ENCODE assay signal across 8 cellular contexts in the genomic region with DNA sequence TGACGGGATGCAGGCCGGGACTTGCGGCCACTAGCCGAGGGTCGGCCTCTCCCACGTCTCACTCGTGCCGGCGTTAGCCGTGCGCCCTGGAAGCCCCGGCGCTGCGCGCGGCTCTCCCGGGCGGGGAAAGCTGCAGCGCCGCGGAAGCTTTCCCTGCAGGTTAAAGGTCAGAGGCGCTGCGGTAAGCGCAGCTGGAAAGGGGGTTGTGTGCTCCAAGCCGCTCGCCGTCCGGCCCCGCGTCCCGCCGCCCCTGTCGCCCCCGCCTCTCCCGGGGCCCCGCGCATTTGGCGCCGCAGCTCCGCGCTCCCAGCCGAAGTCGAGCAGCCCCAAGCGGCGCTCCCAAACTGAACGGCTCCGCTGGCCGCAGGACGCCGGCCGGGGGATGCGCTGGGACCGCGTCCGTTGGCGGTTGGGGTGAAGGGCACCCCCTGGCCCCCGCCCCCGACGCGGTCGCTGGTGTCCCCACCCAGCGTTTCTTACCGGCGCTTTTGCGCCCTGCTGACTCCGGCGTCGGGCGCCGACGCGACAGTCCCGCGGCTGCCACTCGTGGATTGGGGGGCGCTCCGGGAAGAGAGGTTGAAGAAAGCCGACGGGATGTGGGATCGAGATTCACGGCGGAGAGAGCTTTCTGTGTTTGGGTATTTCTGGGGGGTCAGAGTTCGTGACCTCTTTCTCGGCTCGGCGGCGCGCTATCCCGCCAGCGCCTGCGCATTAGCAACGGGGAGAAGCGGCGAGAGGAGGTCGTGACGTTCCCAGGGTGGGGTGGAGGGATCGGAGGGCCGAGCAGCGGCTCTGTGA. TPM values are rescaled to one million over a fixed set of nuclear protein-coding genes. Genes with fewer than 3 reads are reported as not detected.
A peak's percentile ranks its signal among the peaks of the same experiment; 100 is the strongest.
DNase-seq lines count a peak whose midpoint lies in the region; ATAC-seq and TF ChIP-seq lines count a peak whose summit lies in the region.

A gene (minus strand): TSS at position 719 of the 798 bp plus-strand sequence. CDS start 6,234 bp downstream, outside the sequence.

- no peak for TF ChIP-seq POLR2A in spleen (IDR thresholded peaks at IDR 0.05)

- no peaks in the 10 kb centered on the region for H3K9me3 ChIP-seq in spleen

- H3K4me3 Mint-ChIP-seq in activated B cell treated with CpG ODN at 0.5 μM for 24 hours = peak within 1 kb of the TSS; percentile 97

- H3K27ac ChIP-seq in caudate nucleus (ENCODE audit: low read depth, low read length) = peak within 1 kb of the TSS; percentile 78
- H3K27ac ChIP-seq in spleen = peak within 1 kb of the TSS; percentile 90 to 95 (median 92)

- CTCF ChIA-PET in activated B cell treated with CpG ODN at 0.5 μM for 24 hours (lab: Charles Lee) = interaction anchor here (0.5 to 2.3 kb wide), 7 partner anchors 10 to 463 kb away, joined by 3 to 6 read pairs (median 3); a partner anchor contains a TSS

- DNase-seq in ACHN (peak; percentile 98), NCI-H345 (lab: John Stamatoyannopoulos, UW) (peak; percentile 95), activated B cell treated with CpG ODN at 0.5 μM for 24 hours (peak; percentile 83), caudate nucleus (lab: John Stamatoyannopoulos, UW) (peak in 60 of 61 donors; percentile 38 to 96 (median 87)), inferior parietal cortex (ENCODE audit: extremely low spot score) (peak; percentile 92), spleen (peak; percentile 97)

- H3K27me3 Mint-ChIP-seq in activated B cell treated with CpG ODN at 0.5 μM for 24 hours = no peaks in the 10 kb centered on the region

- TF ChIP-seq CTCF in activated B cell treated with CpG ODN at 0.5 μM for 24 hours (IDR thresholded peaks at IDR 0.05) (no peak), spleen (IDR thresholded peaks at IDR 0.05 in 8 of 11, conservative IDR thresholded peaks at IDR 0.05 in 3 of 11) (no peak)

- no peaks in the 10 kb centered on the region for H3K27me3 ChIP-seq in spleen (replicated peaks in 1 of 7)

- WGBS in spleen, 5 donors = 0 to 1% (median 0%) methylated on average over 60 to 99 of the region's 99 CpGs

- intact Hi-C loops in activated B cell treated with CpG ODN at 0.5 μM for 24 hours (cut with micrococcal nuclease) (loop anchor here (1.0 to 10.0 kb wide), 9 partner anchors 30 to 1834 kb away; a partner anchor contains a TSS), spleen (cut with DNase I; ENCODE audit: low total_unique reads) (no loop called here)

- peaks cover 8% of the 10 kb centered on the region for H3K36me3 Mint-ChIP-seq in activated B cell treated with CpG ODN at 0.5 μM for 24 hours (ENCODE audit: low read depth)

- no peaks in the 10 kb centered on the region for H3K9me3 Mint-ChIP-seq in activated B cell treated with CpG ODN at 0.5 μM for 24 hours

- H3K4me3 ChIP-seq in spleen = peak within 1 kb of the TSS; percentile 85 to 100 (median 98)

- H3K27ac Mint-ChIP-seq in activated B cell treated with CpG ODN at 0.5 μM for 24 hours = peak within 1 kb of the TSS; percentile 94

- POLR2A ChIA-PET in activated B cell treated with CpG ODN at 0.5 μM for 24 hours (lab: Charles Lee) = interaction anchor here (0.5 to 1.7 kb wide), 11 partner anchors 13 to 1657 kb away, joined by 3 to 21 read pairs (median 4); a partner anchor contains a TSS

- peaks cover 0 to 16% (median 0%) of the 10 kb centered on the region in 6 donors for H3K36me3 ChIP-seq in spleen

- peaks cover 0 to 45% (median 24%) of the 10 kb centered on the region in 6 donors for H3K4me1 ChIP-seq in spleen

- ATAC-seq in GM18907 (IDR thresholded peaks at IDR 0.05; ENCODE audit: unreplicated experiment) = peak; percentile 94
- ATAC-seq in HG03159 (IDR thresholded peaks at IDR 0.05; ENCODE audit: unreplicated experiment) = peak; percentile 96
- peak; percentile 99 for ATAC-seq in activated B cell treated with CpG ODN at 0.5 μM for 24 hours (ENCODE audit: low read depth)

- in situ Hi-C loops in ACHN (cut with HindIII; ENCODE audit: low pct_ligation_motif_present, low pct_unique_long_range_greater_than_20kb, low sequenced_read_pairs) = no loop called here

- H3K4me1 Mint-ChIP-seq in activated B cell treated with CpG ODN at 0.5 μM for 24 hours = peaks cover 13% of the 10 kb centered on the region

RNA-seq across cellular contexts. Expression of the gene that starts here (rescaled TPM):
- total RNA-seq in activated B cell treated with CpG ODN at 0.5 μM for 24 hours (28.3 and 30.8 TPM in 2 replicates), spleen (100 to 1,000 TPM in 1 of 7 donors, 10 to 100 TPM in 6; 30.2 to 133 (median 42.9) TPM)
- 10 to 100 TPM; 31.3 to 73.4 (median 49.9) TPM for polyA plus RNA-seq in spleen

Comparison
In these comparisons a context has a peak if more than half of its experiments do, and no peak if none do; other contexts are left out.
1. Peak in every context shown above with its lines: DNase-seq, ATAC-seq, H3K4me3 ChIP-seq and H3K27ac ChIP-seq.